Comparison of ENCODE assay signal across 1 cellular context in the genomic region with DNA sequence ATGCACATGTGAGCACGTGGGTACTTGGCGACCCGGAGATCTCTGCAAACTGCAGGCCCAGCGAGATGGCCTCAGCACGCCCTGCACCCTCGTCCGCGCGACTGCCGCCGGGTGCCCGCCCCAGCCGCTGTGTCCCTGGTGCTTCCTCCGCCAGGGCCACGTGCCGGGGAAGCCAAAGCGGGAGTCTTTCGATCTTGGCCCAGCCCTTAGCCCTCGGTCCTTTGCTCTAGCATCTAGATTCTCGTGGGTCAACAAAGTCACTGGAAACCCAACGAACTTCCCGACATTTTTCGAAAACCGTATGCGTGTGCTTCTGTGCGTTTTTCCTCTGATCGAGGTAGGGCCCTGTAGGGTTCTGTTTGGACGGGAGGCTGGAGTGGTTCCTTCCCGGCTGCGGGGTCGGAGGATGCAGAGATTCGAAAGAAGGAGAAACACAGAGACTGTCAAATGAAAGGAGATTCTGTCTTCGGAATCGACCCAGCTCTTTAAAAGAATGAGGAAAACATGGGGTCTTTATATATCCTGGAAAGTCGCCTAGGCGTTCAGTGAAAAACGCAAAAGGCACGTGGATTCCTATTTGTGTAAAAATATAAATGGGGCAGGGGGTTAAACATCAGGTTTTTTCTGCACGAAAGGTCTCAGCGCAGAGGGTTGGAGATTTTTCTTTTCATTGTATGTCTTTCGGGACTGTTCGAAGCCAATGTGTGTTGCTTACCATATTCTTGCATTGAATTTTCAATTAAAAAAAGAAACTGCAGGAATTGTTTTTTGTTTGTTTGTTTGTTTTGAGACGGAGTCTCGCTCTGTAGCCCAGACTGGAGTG.
TF ChIP-seq lines count a peak whose summit lies in the region.

No MANE protein-coding gene starts in this region.

TF ChIP-seq in SK-N-SH, 30 proteins besides CTCF, POLR2A, EP300 and RAD21 (continued from another document):
- TF ChIP-seq, protein P1, sequence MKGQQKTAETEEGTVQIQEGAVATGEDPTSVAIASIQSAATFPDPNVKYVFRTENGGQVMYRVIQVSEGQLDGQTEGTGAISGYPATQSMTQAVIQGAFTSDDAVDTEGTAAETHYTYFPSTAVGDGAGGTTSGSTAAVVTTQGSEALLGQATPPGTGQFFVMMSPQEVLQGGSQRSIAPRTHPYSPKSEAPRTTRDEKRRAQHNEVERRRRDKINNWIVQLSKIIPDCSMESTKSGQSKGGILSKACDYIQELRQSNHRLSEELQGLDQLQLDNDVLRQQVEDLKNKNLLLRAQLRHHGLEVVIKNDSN (IDR thresholded peaks at IDR 0.05; ENCODE audit: borderline replicate concordance, low read depth) = peak; percentile 27; the same call in 1 of the 2 replicates
